ENCODE assay signal across 1 cellular context in the genomic region with DNA sequence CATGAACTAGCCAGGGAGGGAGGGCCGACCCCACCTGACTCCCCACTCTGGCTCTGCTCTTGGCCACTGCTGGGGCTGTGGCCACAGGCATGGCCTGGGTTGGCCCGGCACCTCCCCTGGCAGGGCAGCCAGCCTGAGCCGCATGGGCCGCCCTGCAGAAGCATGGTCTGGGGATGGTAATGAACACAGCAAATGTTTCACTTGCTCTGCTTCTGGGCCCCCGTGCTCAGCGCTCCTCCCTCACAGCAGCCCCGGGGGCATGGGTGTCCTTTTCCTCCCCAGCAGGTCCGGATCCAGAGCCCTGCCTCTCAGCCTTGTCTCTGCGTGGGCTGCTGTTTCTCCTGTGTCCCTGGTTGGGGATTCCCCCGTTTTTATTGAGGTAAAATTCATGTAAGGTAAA.
TF ChIP-seq lines count a peak whose summit lies in the region.

No MANE protein-coding gene starts in this region.

TF ChIP-seq in GM12878, 131 proteins besides CTCF, POLR2A, EP300 and RAD21:
- TF ChIP-seq, protein P1, sequence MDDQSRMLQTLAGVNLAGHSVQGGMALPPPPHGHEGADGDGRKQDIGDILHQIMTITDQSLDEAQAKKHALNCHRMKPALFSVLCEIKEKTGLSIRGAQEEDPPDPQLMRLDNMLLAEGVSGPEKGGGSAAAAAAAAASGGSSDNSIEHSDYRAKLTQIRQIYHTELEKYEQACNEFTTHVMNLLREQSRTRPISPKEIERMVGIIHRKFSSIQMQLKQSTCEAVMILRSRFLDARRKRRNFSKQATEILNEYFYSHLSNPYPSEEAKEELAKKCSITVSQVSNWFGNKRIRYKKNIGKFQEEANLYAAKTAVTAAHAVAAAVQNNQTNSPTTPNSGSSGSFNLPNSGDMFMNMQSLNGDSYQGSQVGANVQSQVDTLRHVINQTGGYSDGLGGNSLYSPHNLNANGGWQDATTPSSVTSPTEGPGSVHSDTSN (IDR thresholded peaks at IDR 0.05; ENCODE audit: insufficient replicate concordance, low read depth, low read length), result no peak
- no peak for TF ChIP-seq ZNF384 (IDR thresholded peaks at IDR 0.05; ENCODE audit: borderline replicate concordance, low read depth, low read length)
TF ChIP-seq in GM12878: peak in this region for 0.
